ENCODE assay signal across 10 cellular contexts in genomic region chr7:4845740-4846142, GRCh38. TPM values are rescaled to one million over a fixed set of nuclear protein-coding genes. Genes with fewer than 3 reads are reported as not detected.
A peak's percentile ranks its signal among the peaks of the same experiment; 100 is the strongest.
DNase-seq lines count a peak whose midpoint lies in the region; ATAC-seq and TF ChIP-seq lines count a peak whose summit lies in the region.
"Had no signal": no experiment of that assay in that cellular context is flagged by ENCODE, and none has a peak within 500 bp of the region (broad histone marks: within the 10 kb centered on the region; RNA-seq: fewer than 3 reads in every experiment).

No MANE protein-coding gene starts in this region.

- WGBS in thyroid gland, 2 donors: 15 to 16% methylated on average over 18 of the region's 18 CpGs

- TF ChIP-seq CTCF in left ventricle myocardium inferior (IDR thresholded peaks at IDR 0.05; ENCODE audit: borderline replicate concordance) (peak; percentile 36), thyroid gland (IDR thresholded peaks at IDR 0.05) (peak in 5 of 6 experiments; percentile 17 to 48 (median 22))

- intact Hi-C loops in left ventricle myocardium inferior (cut with micrococcal nuclease) (no loop called here), thyroid gland (cut with DNase I) (no loop called here)

- peak overlapping the region; percentile 29 for H3K4me3 ChIP-seq in left ventricle myocardium inferior
- no peak overlapping the region for H3K4me3 ChIP-seq in thyroid gland (replicated peaks in 1 of 3)
- H3K4me3 ChIP-seq: A549 had no signal

- no peak for TF ChIP-seq POLR2A in thyroid gland (IDR thresholded peaks at IDR 0.05)

- H3K4me1 ChIP-seq in left ventricle myocardium inferior: peaks cover 6% of the 10 kb centered on the region
- no peaks in the 10 kb centered on the region for H3K4me1 ChIP-seq in thyroid gland
- H3K4me1 ChIP-seq: A549 had no signal

- H3K9me3 ChIP-seq in left ventricle myocardium inferior (replicated peaks) (peaks cover 2% of the 10 kb centered on the region), thyroid gland (no peaks in the 10 kb centered on the region)
- H3K9me3 ChIP-seq: A549 had no signal

- H3K36me3 ChIP-seq in left ventricle myocardium inferior: no peaks in the 10 kb centered on the region
- no peaks in the 10 kb centered on the region for H3K36me3 ChIP-seq in thyroid gland

- peak; percentile 87 for ATAC-seq in SK-N-SH treated with all-trans-retinoic acid at 6 μM for 48 hours
- ATAC-seq in HG02938 (IDR thresholded peaks at IDR 0.05; ENCODE audit: unreplicated experiment): no peak
- ATAC-seq: A549 had no signal

- H3K27ac ChIP-seq in left ventricle myocardium inferior (replicated peaks) (peak overlapping the region; percentile 45), thyroid gland (peak overlapping the region in 1 of 3 donors; percentile 33)
- H3K27ac ChIP-seq: A549 had no signal

- H3K27me3 ChIP-seq in left ventricle myocardium inferior (ENCODE audit: low read depth) (peaks cover 15% of the 10 kb centered on the region), thyroid gland (no peaks in the 10 kb centered on the region)

- peak in 2 of 3 experiments; percentile 9 to 60 for DNase-seq in NCI-H1417 (lab: John Stamatoyannopoulos, UW)
- no peak for DNase-seq in NCI-H1417 treated with DMSO at 0.1 percent for 48 hours (lab: John Stamatoyannopoulos, UW)
- peak; percentile 45 for DNase-seq in left ventricle myocardium inferior
- DNase-seq in thyroid gland: peak; percentile 69 to 74
- no peak for DNase-seq in mucosa of gallbladder (ENCODE audit: low spot score)
- no peak for DNase-seq in NCI-H2029 (lab: John Stamatoyannopoulos, UW)
- DNase-seq: cortex of kidney had no signal

TF ChIP-seq in SK-N-SH treated with all-trans-retinoic acid at 6 μM for 48 hours, 23 proteins besides CTCF, POLR2A, EP300 and RAD21:
- no peak for TF ChIP-seq ISL1 (CRISPR knock-in tag; IDR thresholded peaks at IDR 0.05)
- TF ChIP-seq ZFP30 (CRISPR knock-in tag; IDR thresholded peaks at IDR 0.05): no peak
- no peak for TF ChIP-seq CSRNP3 (CRISPR knock-in tag; IDR thresholded peaks at IDR 0.05)
- no peak for TF ChIP-seq POU6F1 (CRISPR knock-in tag; IDR thresholded peaks at IDR 0.05; ENCODE audit: borderline replicate concordance, low read depth)
- TF ChIP-seq BACH2 (CRISPR knock-in tag; IDR thresholded peaks at IDR 0.05; ENCODE audit: borderline replicate concordance): no peak
- TF ChIP-seq ZC3H10 (CRISPR knock-in tag; IDR thresholded peaks at IDR 0.05): no peak
- TF ChIP-seq GLIS3 (CRISPR knock-in tag; IDR thresholded peaks at IDR 0.05): no peak
- TF ChIP-seq ZFP3 (CRISPR knock-in tag; IDR thresholded peaks at IDR 0.05): no peak
- no peak for TF ChIP-seq ARNTL (CRISPR knock-in tag; IDR thresholded peaks at IDR 0.05; ENCODE audit: borderline replicate concordance, low read depth)
- no peak for TF ChIP-seq PPARA (CRISPR knock-in tag; IDR thresholded peaks at IDR 0.05; ENCODE audit: borderline replicate concordance)
- TF ChIP-seq CSDC2 (CRISPR knock-in tag; IDR thresholded peaks at IDR 0.05): no peak
- TF ChIP-seq ESRRG (CRISPR knock-in tag; IDR thresholded peaks at IDR 0.05): no peak
- TF ChIP-seq CREB5 (CRISPR knock-in tag; IDR thresholded peaks at IDR 0.05; ENCODE audit: low read depth): no peak
- TF ChIP-seq TSHZ2 (CRISPR knock-in tag; IDR thresholded peaks at IDR 0.05): no peak
- no peak for TF ChIP-seq ZNF8 (CRISPR knock-in tag; IDR thresholded peaks at IDR 0.05)
- no peak for TF ChIP-seq RARB (CRISPR knock-in tag; IDR thresholded peaks at IDR 0.05)

RNA-seq across cellular contexts. Expression of gene PAPOLB, which starts 16.1 kb away (rescaled TPM):
- total RNA-seq in left ventricle myocardium inferior: 0.05 TPM
- 1 to 10 TPM in 1 of 4 donors, under 1 TPM in 3; 0.22 to 1.4 (median 0.37) TPM for total RNA-seq in thyroid gland
- 0.14 TPM for total RNA-seq in mucosa of gallbladder

RNA-seq across cellular contexts. Expression of gene RADIL, which starts 37.8 kb away (rescaled TPM):
- total RNA-seq in left ventricle myocardium inferior (4.5 TPM), thyroid gland (10 to 100 TPM in 1 of 4 donors, 1 to 10 TPM in 3; 4.9 to 11.1 (median 7.1) TPM), mucosa of gallbladder (2.4 TPM)

Comparison
In these comparisons a context has a peak if more than half of its experiments do, and no peak if none do; other contexts are left out.
1. DNase-seq: peak in NCI-H1417 (2 of 3), left ventricle myocardium inferior (single experiment) and thyroid gland (2 of 2); none in NCI-H1417 treated with DMSO at 0.1 percent for 48 hours (single experiment), mucosa of gallbladder (single experiment) and NCI-H2029 (single experiment).